1 cellular context compared by ENCODE assay signal in genomic region chr3:124636863-124637296, GRCh38.
TF ChIP-seq lines count a peak whose summit lies in the region.

No MANE protein-coding gene starts in this region.

TF ChIP-seq in GM23338, 12 proteins besides CTCF, POLR2A, EP300 and RAD21:
- TF ChIP-seq ZNF462 (CRISPR knock-in tag; IDR thresholded peaks at IDR 0.05) (no peak), STAT1 (IDR thresholded peaks at IDR 0.05; ENCODE audit: unreplicated experiment) (no peak)
